ENCODE assay signal across 24 cellular contexts in genomic region chr7:46004965-46005364, GRCh38.
"Had no signal": no experiment of that assay in that cellular context is flagged by ENCODE, and none has a peak within 500 bp of the region (broad histone marks: within the 10 kb centered on the region; RNA-seq: fewer than 3 reads in every experiment).

No MANE protein-coding gene starts in this region.

- H3K27ac ChIP-seq: brain microvascular endothelial cell, SJSA1 had no signal

- ATAC-seq: activated CD8-positive, alpha-beta memory T cell treated with anti-CD3 and anti-CD28 coated beads, Interleukin-2, amount 10 ng/mL, durations not matched to agents 7 days and 5 days; activated naive CD4-positive, alpha-beta T cell treated with anti-CD3 and anti-CD28 coated beads, Interleukin-2, amount 50 U/mL, for 72 hours; activated naive CD8-positive, alpha-beta T cell treated with anti-CD3 and anti-CD28 coated beads, Interleukin-2, amount 50 U/mL, for 24 hours; T-cell had no signal

- H3K36me3 ChIP-seq: brain microvascular endothelial cell, SJSA1 had no signal

- DNase-seq: activated B cell treated with CpG ODN at 0.5 μM for 24 hours; activated CD4-positive, alpha-beta T cell treated with anti-CD3 and anti-CD28 coated beads for 1 hour; activated CD4-positive, alpha-beta T cell treated with anti-CD3 and anti-CD28 coated beads, Interleukin-2, amount 10 ng/mL, durations not matched to agents 24 days and 14 days; activated CD4-positive, alpha-beta T cell treated with anti-CD3 and anti-CD28 coated beads, Interleukin-2, amount 50 U/mL, for 48 hours; activated CD8-positive, alpha-beta memory T cell treated with anti-CD3 and anti-CD28 coated beads, Interleukin-2, amount 10 ng/mL, durations not matched to agents 7 days and 5 days; activated effector memory CD4-positive, alpha-beta T cell treated with Interleukin-2 at 50 U/mL for 16 hours; activated naive CD4-positive, alpha-beta T cell treated with Interleukin-2 at 50 U/mL for 16 hours; activated naive CD8-positive, alpha-beta T cell treated with anti-CD3 and anti-CD28 coated beads, Interleukin-2, amount 50 U/mL, for 24 hours; activated T-cell treated with anti-CD3 and anti-CD28 coated beads, Interleukin-2, amount 50 U/mL, for 24 hours; amniotic stem cell; cerebellar nuclear complex; KG1; NCI-H1092; NCI-H1417; NCI-H1930; NCI-H2171 treated with DMSO at 0.1 percent for 48 hours; NCI-H526; NCI-H774; SHP77; T-cell; T-helper 2 cell had no signal

- H3K9me3 ChIP-seq: SJSA1 had no signal

- H3K4me3 ChIP-seq: SJSA1 had no signal

- H3K27me3 ChIP-seq: brain microvascular endothelial cell, SJSA1 had no signal
